21 cellular contexts compared by ENCODE assay signal in genomic region chrX:16212024-16212423, GRCh38. TPM values are rescaled to one million over a fixed set of nuclear protein-coding genes. Genes with fewer than 3 reads are reported as not detected.
A peak's percentile ranks its signal among the peaks of the same experiment; 100 is the strongest.
DNase-seq lines count a peak whose midpoint lies in the region; ATAC-seq, FAIRE-seq and TF ChIP-seq lines count a peak whose summit lies in the region.
"Had no signal": no experiment of that assay in that cellular context is flagged by ENCODE, and none has a peak within 500 bp of the region (broad histone marks: within the 10 kb centered on the region; RNA-seq: fewer than 3 reads in every experiment).

No MANE protein-coding gene starts in this region.

- no peak overlapping the region for H3K4ac ChIP-seq in IMR-90 (ENCODE audit: low read depth, low read length)

- no peak overlapping the region for H4K8ac ChIP-seq in IMR-90 (ENCODE audit: low read depth in 2 of 2, low read length in 2 of 2)

- in situ Hi-C loops in IMR-90 (cut with MboI; ENCODE audit: low sequenced_read_pairs), result no loop called here

- H2AK9ac ChIP-seq in IMR-90 (replicated peaks; ENCODE audit: low read depth, low read length, poor library complexity), result no peak overlapping the region

- no peak overlapping the region for H4K5ac ChIP-seq in IMR-90 (ENCODE audit: low read depth, low read length)

- no peak for TF ChIP-seq RAD21 in IMR-90 (IDR thresholded peaks at IDR 0.05; ENCODE audit: low read length)

- peak; percentile 13 for FAIRE-seq in keratinocyte (lab: Jason Lieb, UNC)

- H2BK20ac ChIP-seq in IMR-90 (ENCODE audit: low read depth, low read length), result no peak overlapping the region

- H3K56ac ChIP-seq in IMR-90 (ENCODE audit: extremely low read depth, insufficient read depth, low read length), result no peak overlapping the region

- no peak overlapping the region for H2BK120ac ChIP-seq in IMR-90 (ENCODE audit: low read depth, low read length)

- intact Hi-C loops in IMR-90 (cut with micrococcal nuclease) (loop anchor here (1.0 to 10.0 kb wide), 3 partner anchors 89 to 527 kb away; partner anchors contain the start of gene GRPR), body of pancreas (cut with DNase I) (no loop called here), ascending aorta (cut with DNase I) (no loop called here)

- POLR2A ChIA-PET in IMR-90 (lab: Charles Lee; ENCODE audit: unreplicated experiment), result no interaction called here
- POLR2A ChIA-PET in RWPE1 (lab: Yijun Ruan, JAX; ENCODE audit: low non-redundant PET), result no interaction called here

- H3K27ac ChIP-seq in IMR-90 (ENCODE audit: insufficient read depth, low read length) (no peak overlapping the region), body of pancreas (peak overlapping the region in 2 of 4 donors; percentile 59 to 63), keratinocyte (ENCODE audit: control insufficient read depth, insufficient read depth, low read length) (no peak overlapping the region), RWPE1 (no peak overlapping the region), ascending aorta (no peak overlapping the region)
- H3K27ac ChIP-seq: left lung, PC-9, stomach had no signal

- dilution Hi-C loops in IMR-90 (cut with HindIII; ENCODE audit: low sequenced_read_pairs, unreplicated experiment) (no loop called here), keratinocyte (cut with MboI; ENCODE audit: extremely low pct_ligation_motif_present, low sequenced_read_pairs) (no loop called here)

- no CpG with 5 or more reads among the region's 2 CpGs for WGBS in IMR-90 (ENCODE audit: extremely low coverage in 2 of 2, insufficient read length in 1 of 2), 2 experiments
- whole genome bisulfite sequencing in body of pancreas, 2 donors, result 35 to 41% methylated on average over 2 of the region's 2 CpGs

- BruUV-seq in IMR-90 (replicated peaks; lab: Mats Ljungman, UMichigan), result no TSS peak

- H3K4me2 ChIP-seq in IMR-90 (ENCODE audit: low read depth, low read length), result no peak overlapping the region; the same call in 1 of the 2 replicates
- no peak overlapping the region for H3K4me2 ChIP-seq in keratinocyte (ENCODE audit: control insufficient read depth, extremely low read depth, insufficient read depth, low read depth, low read length)
- H3K4me2 ChIP-seq: PC-9 had no signal

- ATAC-seq in IMR-90 (ENCODE audit: low read depth) (no peak), body of pancreas (peak; percentile 68), GM21367 (IDR thresholded peaks at IDR 0.05; ENCODE audit: unreplicated experiment) (no peak)
- ATAC-seq: activated CD4-positive, CD25-positive, alpha-beta regulatory T cell treated with anti-CD3 and anti-CD28 coated beads, Interleukin-2, amount 50 U/mL, for 24 hours had no signal

- TF ChIP-seq CTCF in IMR-90 (conservative IDR thresholded peaks at IDR 0.05; ENCODE audit: low read depth, low read length) (no peak), body of pancreas (IDR thresholded peaks at IDR 0.05) (no peak), keratinocyte (optimal IDR thresholded peaks at IDR 0.05 in 1 of 3, IDR thresholded peaks at IDR 0.05 in 1 of 3, conservative IDR thresholded peaks at IDR 0.05 in 1 of 3; ENCODE audit: extremely low read depth in 1 of 3, insufficient read depth in 2 of 3, low read length in 3 of 3) (no peak), RWPE1 (conservative IDR thresholded peaks at IDR 0.05; ENCODE audit: low read depth) (no peak), ascending aorta (IDR thresholded peaks at IDR 0.05) (no peak)

- no peak overlapping the region for H2AK5ac ChIP-seq in IMR-90 (ENCODE audit: low read depth, low read length)

- H4K91ac ChIP-seq in IMR-90 (ENCODE audit: insufficient read depth, low read depth, low read length), result no peak overlapping the region

- H3K27me3 ChIP-seq in IMR-90 (ENCODE audit: control insufficient read depth, insufficient read depth, low read length) (no peaks in the 10 kb centered on the region), body of pancreas (no peaks in the 10 kb centered on the region), keratinocyte (ENCODE audit: control insufficient read depth, extremely low read depth, insufficient read depth, low read length) (no peaks in the 10 kb centered on the region), ascending aorta (no peaks in the 10 kb centered on the region)
- H3K27me3 ChIP-seq: left lung, stomach had no signal

- H3K79me2 ChIP-seq in keratinocyte (ENCODE audit: control insufficient read depth, insufficient read depth, low read length), result no peaks in the 10 kb centered on the region

- H4K20me1 ChIP-seq in IMR-90 (ENCODE audit: insufficient read depth, low read length) (no peaks in the 10 kb centered on the region), keratinocyte (ENCODE audit: control insufficient read depth, extremely low read depth, insufficient read depth, low read length) (no peaks in the 10 kb centered on the region)

- H3K9me1 ChIP-seq in IMR-90 (ENCODE audit: insufficient read depth, low read length) (no peaks in the 10 kb centered on the region), keratinocyte (ENCODE audit: control insufficient read depth, extremely low read depth, insufficient read depth, low read length) (no peaks in the 10 kb centered on the region)

- H3K9ac ChIP-seq in IMR-90 (ENCODE audit: low read depth, low read length), result no peak overlapping the region
- no peak overlapping the region for H3K9ac ChIP-seq in keratinocyte (ENCODE audit: control insufficient read depth, extremely low read depth, insufficient read depth, low read length)

- no peak overlapping the region for H3K4me3 ChIP-seq in IMR-90 (ENCODE audit: insufficient read depth, low read depth, low read length)
- no peak overlapping the region for H3K4me3 ChIP-seq in body of pancreas
- no peak overlapping the region for H3K4me3 ChIP-seq in keratinocyte (ENCODE audit: control insufficient read depth in 2 of 3, extremely low read depth in 1 of 3, insufficient read depth in 2 of 3, low read depth in 1 of 3, low read length in 3 of 3)
- H3K4me3 ChIP-seq in ascending aorta, result no peak overlapping the region
- H3K4me3 ChIP-seq: left lung, PC-9, stomach had no signal

- DNase-seq in EL (peak; percentile 39), IMR-90 (peak; percentile 33), body of pancreas (peak in 3 of 4 donors; percentile 13 to 39 (median 16)), keratinocyte (ENCODE audit: low read depth, low spot score) (no peak), RWPE1 (ENCODE audit: low spot score) (no peak), GM19240 (ENCODE audit: insufficient read length, low spot score) (no peak), ascending aorta (ENCODE audit: low spot score in 2 of 2) (no peak)
- DNase-seq: activated naive CD4-positive, alpha-beta T cell; activated T-cell treated with anti-CD3 and anti-CD28 coated beads, Interleukin-2, amount 50 U/mL, for 24 hours; CD4-positive, alpha-beta memory T cell; effector memory CD4-positive, alpha-beta T cell; left lung; NCI-H774; PC-9; stomach; trophoblast cell had no signal

- no peak overlapping the region for H3K18ac ChIP-seq in IMR-90 (ENCODE audit: low read depth, low read length)

- no peaks in the 10 kb centered on the region for H3K9me3 ChIP-seq in IMR-90 (ENCODE audit: control insufficient read depth, insufficient read depth, low read length)
- H3K9me3 ChIP-seq in body of pancreas, result no peaks in the 10 kb centered on the region
- H3K9me3 ChIP-seq in keratinocyte (ENCODE audit: control insufficient read depth, low read depth, low read length), result no peaks in the 10 kb centered on the region
- no peaks in the 10 kb centered on the region for H3K9me3 ChIP-seq in ascending aorta
- H3K9me3 ChIP-seq: left lung, stomach had no signal

- H3K14ac ChIP-seq in IMR-90 (replicated peaks; ENCODE audit: low read depth, low read length), result no peak overlapping the region

- no peak overlapping the region; the same call in 2 of the 3 replicates for H2BK15ac ChIP-seq in IMR-90 (ENCODE audit: low read depth, low read length)

- H3K79me1 ChIP-seq in IMR-90 (ENCODE audit: low read depth in 1 of 2, low read length in 2 of 2), result no peaks in the 10 kb centered on the region

- no peak for TF ChIP-seq POLR2A in IMR-90 (IDR thresholded peaks at IDR 0.05; ENCODE audit: low read depth, low read length)
- no peak for TF ChIP-seq POLR2A in body of pancreas (IDR thresholded peaks at IDR 0.05)

- H2AFZ ChIP-seq in IMR-90 (replicated peaks; ENCODE audit: low read length, poor library complexity) (no peak overlapping the region), keratinocyte (ENCODE audit: control insufficient read depth, low read length) (no peak overlapping the region)
- H2AFZ ChIP-seq: PC-9 had no signal

- H2BK5ac ChIP-seq in IMR-90 (ENCODE audit: low read depth, low read length, poor library complexity, severe bottlenecking), result no peak overlapping the region

- no peaks in the 10 kb centered on the region for H3K4me1 ChIP-seq in IMR-90 (ENCODE audit: control insufficient read depth, insufficient read depth, low read length)
- H3K4me1 ChIP-seq in body of pancreas, result no peaks in the 10 kb centered on the region
- H3K4me1 ChIP-seq in keratinocyte (ENCODE audit: control insufficient read depth, extremely low read depth, insufficient read depth, low read length), result no peaks in the 10 kb centered on the region
- H3K4me1 ChIP-seq in ascending aorta, result no peaks in the 10 kb centered on the region
- H3K4me1 ChIP-seq: left lung, stomach had no signal

- H3K23ac ChIP-seq in IMR-90 (ENCODE audit: low read depth, low read length), result no peak overlapping the region

- H3K36me3 ChIP-seq in IMR-90 (ENCODE audit: control insufficient read depth, insufficient read depth, low read length) (no peaks in the 10 kb centered on the region), body of pancreas (replicated peaks in 1 of 2; ENCODE audit: insufficient read depth in 1 of 2, low read depth in 2 of 2) (no peaks in the 10 kb centered on the region), keratinocyte (ENCODE audit: control insufficient read depth in 2 of 2, extremely low read depth in 1 of 2, insufficient read depth in 2 of 2, low read length in 2 of 2) (no peaks in the 10 kb centered on the region), ascending aorta (no peaks in the 10 kb centered on the region)
- H3K36me3 ChIP-seq: left lung, stomach had no signal

- CTCF ChIA-PET in IMR-90 (lab: Yijun Ruan, JAX) (interaction anchor here (0.7 to 2.2 kb wide), 4 partner anchors 15 to 282 kb away, joined by 3 to 9 read pairs (median 4); partner anchors contain the start of gene GRPR), RWPE1 (lab: Yijun Ruan, JAX) (interaction anchor here (0.5 kb wide), 1 partner anchor 287 kb away, joined by 3 read pairs; no protein-coding TSS in a partner anchor)

RNA-seq across cellular contexts. Expression of gene MAGEB17, which starts 44.7 kb away (rescaled TPM):
- under 0.01 TPM in 2 replicates for total RNA-seq in IMR-90 (2012; rRNA removed)
- polyA plus RNA-seq in IMR-90 (2012; rRNA removed), result 0.34 and 0.62 TPM in 2 replicates
- 0.08 and 0.15 TPM in 2 replicates for polyA plus RNA-seq in IMR-90 (2012; cell fraction: cytosol; rRNA removed)
- 1.7 and 1.8 TPM in 2 replicates for polyA plus RNA-seq in IMR-90 (2012; cell fraction: nucleus; rRNA removed; ENCODE audit: low replicate concordance)
- total RNA-seq in body of pancreas, result 1 to 10 TPM in 1 of 2 donors, under 1 TPM in 1; 0.52 to 7.3 TPM
- polyA plus RNA-seq in keratinocyte, result not detected in 3 replicates
- polyA plus RNA-seq in keratinocyte (2011; ENCODE audit: low read depth), result not detected
- polyA plus RNA-seq in keratinocyte (2011; cell fraction: cytosol; rRNA removed), result not detected in 2 replicates
- polyA plus RNA-seq in keratinocyte (2011; cell fraction: nucleus; rRNA removed), result not detected in 2 replicates
- not detected in 2 replicates for polyA plus RNA-seq in keratinocyte (2012; ENCODE audit: low replicate concordance)
- not detected in 3 replicates for polyA minus RNA-seq in keratinocyte
- not detected for polyA minus RNA-seq in keratinocyte (2011; cell fraction: cytosol; rRNA and poly(A)+ RNA removed)
- not detected in 2 replicates for polyA minus RNA-seq in keratinocyte (2011; cell fraction: nucleus; rRNA and poly(A)+ RNA removed)
- total RNA-seq in ascending aorta, result not detected
- total RNA-seq: CD4-positive, alpha-beta memory T cell; cerebellum; left lung; PC-9; pulmonary artery endothelial cell; SK-MEL-5; stomach had no signal
- polyA plus RNA-seq: CD4-positive, alpha-beta memory T cell had no signal

Comparison
In these comparisons a context has a peak if more than half of its experiments do, and no peak if none do; other contexts are left out.
1. DNase-seq: peak in EL (single experiment), IMR-90 (single experiment) and body of pancreas (3 of 4); none in keratinocyte (single experiment), RWPE1 (single experiment), GM19240 (single experiment) and ascending aorta (0 of 2).